Comparison of ENCODE assay signal across 2 cellular contexts in genomic region chr3:48301020-48301813, GRCh38.
TF ChIP-seq lines count a peak whose summit lies in the region.

NME6 (minus strand) TSS chr3:48301367.

TF ChIP-seq in A549, 52 proteins besides CTCF, POLR2A, EP300 and RAD21 (continued from another document):
- TF ChIP-seq ATOH8 (CRISPR knock-in tag; IDR thresholded peaks at IDR 0.05; ENCODE audit: low read depth): no peak
- peak; percentile 68; the same call in 1 of the 2 replicates for TF ChIP-seq PHF8 (IDR thresholded peaks at IDR 0.05; ENCODE audit: borderline replicate concordance, low read depth)
- no peak for TF ChIP-seq EHF (CRISPR knock-in tag; IDR thresholded peaks at IDR 0.05)
- TF ChIP-seq BHLHE40 (IDR thresholded peaks at IDR 0.05; ENCODE audit: low read depth, low read length): no peak
- 0 out of 2 replicates have a peak, but pooled peaks have one; percentile 16 for TF ChIP-seq TFCP2L1 (CRISPR knock-in tag; IDR thresholded peaks at IDR 0.05)
- TF ChIP-seq SMC3 (IDR thresholded peaks at IDR 0.05): no peak
- no peak for TF ChIP-seq HES2 (IDR thresholded peaks at IDR 0.05)
- TF ChIP-seq HOXB13 (CRISPR knock-in tag; IDR thresholded peaks at IDR 0.05; ENCODE audit: low read depth): no peak
- TF ChIP-seq HOXA7 (CRISPR knock-in tag; IDR thresholded peaks at IDR 0.05): no peak
- TF ChIP-seq MAZ (IDR thresholded peaks at IDR 0.05; ENCODE audit: borderline replicate concordance, low read depth, low read length): no peak
- TF ChIP-seq HEYL (CRISPR knock-in tag; IDR thresholded peaks at IDR 0.05): no peak
- no peak for TF ChIP-seq USF2 (IDR thresholded peaks at IDR 0.05)
- no peak for TF ChIP-seq REST (IDR thresholded peaks at IDR 0.05)
- TF ChIP-seq NPAS2 (CRISPR knock-in tag; IDR thresholded peaks at IDR 0.05; ENCODE audit: borderline replicate concordance): no peak
- TF ChIP-seq CBX8 (IDR thresholded peaks at IDR 0.05): no peak
- no peak for TF ChIP-seq CHD2 (IDR thresholded peaks at IDR 0.05; ENCODE audit: low read length, partially characterized antibody)
- 0 out of 2 replicates have a peak, but pooled peaks have one; percentile 42 for TF ChIP-seq HOXB5 (CRISPR knock-in tag; IDR thresholded peaks at IDR 0.05)
- TF ChIP-seq RCOR1 (IDR thresholded peaks at IDR 0.05; ENCODE audit: low read depth, low read length): no peak
- TF ChIP-seq HMGXB4 (CRISPR knock-in tag; IDR thresholded peaks at IDR 0.05; ENCODE audit: borderline replicate concordance): no peak
- no peak for TF ChIP-seq FOXS1 (CRISPR knock-in tag; IDR thresholded peaks at IDR 0.05)
- no peak for TF ChIP-seq RARB (CRISPR knock-in tag; IDR thresholded peaks at IDR 0.05)
- TF ChIP-seq JUNB (IDR thresholded peaks at IDR 0.05): no peak
- peak; percentile 57; the same call in 1 of the 2 replicates for TF ChIP-seq MYC (IDR thresholded peaks at IDR 0.05; ENCODE audit: borderline replicate concordance, low read length)
- no peak for TF ChIP-seq NR3C1 (IDR thresholded peaks at IDR 0.05)
- TF ChIP-seq RFX5 (IDR thresholded peaks at IDR 0.05): no peak
- TF ChIP-seq FOSB (CRISPR knock-in tag; IDR thresholded peaks at IDR 0.05): no peak

TF ChIP-seq in WTC11, 78 proteins besides CTCF, POLR2A, EP300 and RAD21 (continued from another document and continues in another):
- TF ChIP-seq FOXP4 (CRISPR knock-in tag; IDR thresholded peaks at IDR 0.05): peak; percentile 57; the same call in 1 of the 2 replicates
- no peak for TF ChIP-seq JAZF1 (CRISPR knock-in tag; IDR thresholded peaks at IDR 0.05)
- no peak for TF ChIP-seq ZNF121 (CRISPR knock-in tag; IDR thresholded peaks at IDR 0.05)
- TF ChIP-seq ZNF281 (CRISPR knock-in tag; IDR thresholded peaks at IDR 0.05): no peak
- TF ChIP-seq ZNF423 (CRISPR knock-in tag; IDR thresholded peaks at IDR 0.05): peak; percentile 41; the same call in 1 of the 2 replicates
- TF ChIP-seq HMGA2 (CRISPR knock-in tag; IDR thresholded peaks at IDR 0.05): no peak
- peak; percentile 86; the same call in 1 of the 2 replicates for TF ChIP-seq SMAD3 (CRISPR knock-in tag; IDR thresholded peaks at IDR 0.05; ENCODE audit: borderline replicate concordance)
- TF ChIP-seq FOXP1 (CRISPR knock-in tag; IDR thresholded peaks at IDR 0.05; ENCODE audit: borderline replicate concordance): peak; percentile 97
- no peak for TF ChIP-seq TEAD4 (CRISPR knock-in tag; IDR thresholded peaks at IDR 0.05)
- no peak for TF ChIP-seq FOXJ3 (CRISPR knock-in tag; IDR thresholded peaks at IDR 0.05; ENCODE audit: borderline replicate concordance)
- no peak for TF ChIP-seq ERG (CRISPR knock-in tag; IDR thresholded peaks at IDR 0.05)
- peak; percentile 81; the same call in 1 of the 2 replicates for TF ChIP-seq TP53 (CRISPR knock-in tag; IDR thresholded peaks at IDR 0.05)
- TF ChIP-seq AFF4 (CRISPR knock-in tag; IDR thresholded peaks at IDR 0.05; ENCODE audit: borderline replicate concordance): peak; percentile 74; the same call in 1 of the 2 replicates
- TF ChIP-seq ZNF138 (CRISPR knock-in tag; conservative IDR thresholded peaks at IDR 0.05): peak; percentile 88; the same call in 1 of the 2 replicates
- no peak for TF ChIP-seq CREB1 (CRISPR knock-in tag; IDR thresholded peaks at IDR 0.05)
- no peak for TF ChIP-seq ZSCAN18 (CRISPR knock-in tag; IDR thresholded peaks at IDR 0.05)
- TF ChIP-seq FOXK1 (CRISPR knock-in tag; IDR thresholded peaks at IDR 0.05): peak; percentile 84; the same call in 1 of the 2 replicates
- TF ChIP-seq ZNF671 (CRISPR knock-in tag; IDR thresholded peaks at IDR 0.05): no peak
- no peak for TF ChIP-seq ZNF425 (CRISPR knock-in tag; conservative IDR thresholded peaks at IDR 0.05)
- TF ChIP-seq ZNF416 (CRISPR knock-in tag; IDR thresholded peaks at IDR 0.05): no peak
- peak; percentile 27; the same call in 1 of the 2 replicates for TF ChIP-seq USF2 (CRISPR knock-in tag; IDR thresholded peaks at IDR 0.05)
- no peak for TF ChIP-seq AR (CRISPR knock-in tag; IDR thresholded peaks at IDR 0.05)
- TF ChIP-seq GABPB1 (CRISPR knock-in tag; IDR thresholded peaks at IDR 0.05): peak; percentile 71
- TF ChIP-seq ESRRA (CRISPR knock-in tag; IDR thresholded peaks at IDR 0.05; ENCODE audit: borderline replicate concordance): no peak
- no peak for TF ChIP-seq STAT6 (CRISPR knock-in tag; conservative IDR thresholded peaks at IDR 0.05; ENCODE audit: low read depth)
